9 cellular contexts compared by ENCODE assay signal in genomic region chr2:38184964-38185603, GRCh38.
DNase-seq lines count a peak whose midpoint lies in the region; ATAC-seq and TF ChIP-seq lines count a peak whose summit lies in the region.
"Had no signal": no experiment of that assay in that cellular context is flagged by ENCODE, and none has a peak within 500 bp of the region (broad histone marks: within the 10 kb centered on the region; RNA-seq: fewer than 3 reads in every experiment).

No MANE protein-coding gene starts in this region.

- TF ChIP-seq POLR2A in prostate gland (IDR thresholded peaks at IDR 0.05): no peak

- peaks cover 31% of the 10 kb centered on the region for H3K4me1 Mint-ChIP-seq in osteocyte (ENCODE audit: unreplicated experiment)

- no peak overlapping the region for H3K4me3 ChIP-seq in prostate gland

- 71% methylated on average over 2 of the region's 2 CpGs for WGBS in prostate gland

- H3K36me3 ChIP-seq in prostate gland: no peaks in the 10 kb centered on the region

- DNase-seq in NOMO-1 treated with DMSO at 0.1 percent for 48 hours (lab: John Stamatoyannopoulos, UW; ENCODE audit: unreplicated experiment) (peak; percentile 70), osteocyte (ENCODE audit: extremely low spot score, unreplicated experiment) (no peak), iPS-NIHi7 (ENCODE audit: extremely low spot score) (no peak), prostate gland (ENCODE audit: low spot score) (no peak)
- DNase-seq in activated naive CD4-positive, alpha-beta T cell treated with anti-CD3 and anti-CD28 coated beads, Interleukin-2, amount 50 U/mL, for 72 hours (ENCODE audit: low spot score in 2 of 2): no peak
- no peak for DNase-seq in stimulated activated CD4-positive, alpha-beta T cell treated with anti-CD3 and anti-CD28 coated beads, Interleukin-4, amount 100 ng/mL, for 1 hour

- H3K9me3 ChIP-seq in prostate gland: no peaks in the 10 kb centered on the region

- ATAC-seq in GM18868 (IDR thresholded peaks at IDR 0.05; ENCODE audit: unreplicated experiment): peak; percentile 85
- ATAC-seq in HG02763 (IDR thresholded peaks at IDR 0.05; ENCODE audit: unreplicated experiment): peak; percentile 98
- ATAC-seq in activated naive CD4-positive, alpha-beta T cell treated with anti-CD3 and anti-CD28 coated beads, Interleukin-2, amount 50 U/mL, for 72 hours: no peak
- ATAC-seq: HCT116 had no signal

- H3K4me1 ChIP-seq in prostate gland (replicated peaks): no peaks in the 10 kb centered on the region

- no peak overlapping the region for H3K27ac ChIP-seq in prostate gland

- no peak for TF ChIP-seq CTCF in osteocyte (IDR thresholded peaks at IDR 0.05)
- TF ChIP-seq CTCF in prostate gland (IDR thresholded peaks at IDR 0.05): no peak

- H3K9me3 Mint-ChIP-seq in osteocyte (ENCODE audit: unreplicated experiment): no peaks in the 10 kb centered on the region
- peaks cover 6 to 12% of the 10 kb centered on the region in 2 donors for H3K9me3 Mint-ChIP-seq in activated naive CD4-positive, alpha-beta T cell treated with anti-CD3 and anti-CD28 coated beads, Interleukin-2, amount 50 U/mL, for 72 hours

- no peaks in the 10 kb centered on the region for H3K27me3 Mint-ChIP-seq in osteocyte (ENCODE audit: unreplicated experiment)

- no peak overlapping the region for H3K4me3 Mint-ChIP-seq in osteocyte (ENCODE audit: unreplicated experiment)

- no peaks in the 10 kb centered on the region for H3K27me3 ChIP-seq in prostate gland (replicated peaks; ENCODE audit: insufficient read depth)

- intact Hi-C loops in prostate gland (cut with DNase I): loop anchor here (10.0 kb wide), 1 partner anchor 60 kb away; no protein-coding TSS in a partner anchor

- no peaks in the 10 kb centered on the region for H3K36me3 Mint-ChIP-seq in osteocyte (ENCODE audit: unreplicated experiment)
- no peaks in the 10 kb centered on the region for H3K36me3 Mint-ChIP-seq in activated naive CD4-positive, alpha-beta T cell treated with anti-CD3 and anti-CD28 coated beads, Interleukin-2, amount 50 U/mL, for 72 hours

- H3K27ac Mint-ChIP-seq in osteocyte (ENCODE audit: unreplicated experiment): peak overlapping the region; percentile 33
- no peak overlapping the region for H3K27ac Mint-ChIP-seq in activated naive CD4-positive, alpha-beta T cell treated with anti-CD3 and anti-CD28 coated beads, Interleukin-2, amount 50 U/mL, for 72 hours

Comparison
In these comparisons a context has a peak if more than half of its experiments do, and no peak if none do; other contexts are left out.
1. ATAC-seq: peak in GM18868 (single experiment) and HG02763 (single experiment); none in activated naive CD4-positive, alpha-beta T cell treated with anti-CD3 and anti-CD28 coated beads, Interleukin-2, amount 50 U/mL, for 72 hours (0 of 2).